Comparison of ENCODE assay signal across 1 cellular context in the genomic region with DNA sequence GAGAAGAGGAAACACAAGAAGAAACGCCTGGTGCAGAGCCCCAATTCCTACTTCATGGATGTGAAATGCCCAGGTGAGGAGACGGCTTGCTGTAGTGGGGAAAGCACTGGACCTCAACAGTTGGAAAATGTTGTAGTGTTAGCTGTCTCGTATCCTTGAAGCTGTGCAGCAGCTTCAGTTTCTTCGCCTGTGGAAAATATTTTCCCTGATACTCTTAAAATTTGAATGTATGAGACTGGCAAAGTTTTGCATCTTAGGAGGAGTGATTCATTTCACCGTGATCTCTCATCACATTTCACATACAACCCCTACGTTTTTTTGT.
TF ChIP-seq lines count a peak whose summit lies in the region.

No MANE protein-coding gene starts in this region.

TF ChIP-seq in HCT116, 20 proteins besides CTCF, POLR2A, EP300 and RAD21 (continued from another document):
- TF ChIP-seq, protein P1, sequence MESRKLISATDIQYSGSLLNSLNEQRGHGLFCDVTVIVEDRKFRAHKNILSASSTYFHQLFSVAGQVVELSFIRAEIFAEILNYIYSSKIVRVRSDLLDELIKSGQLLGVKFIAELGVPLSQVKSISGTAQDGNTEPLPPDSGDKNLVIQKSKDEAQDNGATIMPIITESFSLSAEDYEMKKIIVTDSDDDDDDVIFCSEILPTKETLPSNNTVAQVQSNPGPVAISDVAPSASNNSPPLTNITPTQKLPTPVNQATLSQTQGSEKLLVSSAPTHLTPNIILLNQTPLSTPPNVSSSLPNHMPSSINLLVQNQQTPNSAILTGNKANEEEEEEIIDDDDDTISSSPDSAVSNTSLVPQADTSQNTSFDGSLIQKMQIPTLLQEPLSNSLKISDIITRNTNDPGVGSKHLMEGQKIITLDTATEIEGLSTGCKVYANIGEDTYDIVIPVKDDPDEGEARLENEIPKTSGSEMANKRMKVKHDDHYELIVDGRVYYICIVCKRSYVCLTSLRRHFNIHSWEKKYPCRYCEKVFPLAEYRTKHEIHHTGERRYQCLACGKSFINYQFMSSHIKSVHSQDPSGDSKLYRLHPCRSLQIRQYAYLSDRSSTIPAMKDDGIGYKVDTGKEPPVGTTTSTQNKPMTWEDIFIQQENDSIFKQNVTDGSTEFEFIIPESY (IDR thresholded peaks at IDR 0.05; ENCODE audit: extremely low read depth, insufficient replicate concordance, low read length) = no peak
- no peak for TF ChIP-seq ZFX (IDR thresholded peaks at IDR 0.05)
- no peak for TF ChIP-seq ZNF274 (IDR thresholded peaks at IDR 0.05; ENCODE audit: low read depth, low read length)
- no peak for TF ChIP-seq MAX (IDR thresholded peaks at IDR 0.05)
- TF ChIP-seq ELF1 (IDR thresholded peaks at IDR 0.05; ENCODE audit: borderline replicate concordance, low read depth) = no peak
- TF ChIP-seq EZH2phosphoT487 (IDR thresholded peaks at IDR 0.05; ENCODE audit: borderline replicate concordance) = no peak
- no peak for TF ChIP-seq SIN3A (IDR thresholded peaks at IDR 0.05; ENCODE audit: low read depth)
- no peak for TF ChIP-seq JUND (IDR thresholded peaks at IDR 0.05)
- TF ChIP-seq POLR2AphosphoS5 (IDR thresholded peaks at IDR 0.05; ENCODE audit: low read depth, low read length) = no peak
- TF ChIP-seq YY1 (IDR thresholded peaks at IDR 0.05; ENCODE audit: extremely low read depth, insufficient replicate concordance, low read depth, low read length) = no peak
